ENCODE assay signal across 39 cellular contexts in the genomic region with DNA sequence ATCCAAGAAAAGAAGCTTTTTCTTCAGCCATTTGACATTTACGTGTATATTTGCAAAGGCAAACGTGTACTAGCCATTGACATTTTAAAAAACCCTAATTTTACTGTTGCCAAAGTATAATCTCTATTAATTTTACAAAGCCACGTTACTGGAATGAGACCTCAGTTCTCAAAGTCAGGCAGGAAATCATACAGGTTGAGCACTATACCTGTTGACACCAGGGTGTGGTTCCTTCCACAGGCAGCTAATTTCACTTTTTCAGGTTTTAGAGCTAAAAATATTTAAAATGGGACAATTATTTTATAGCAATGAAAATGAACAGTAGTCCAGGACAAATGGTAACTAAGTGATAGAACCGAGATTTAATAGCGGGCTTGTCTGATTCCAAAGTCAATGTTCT. TPM values are rescaled to one million over a fixed set of nuclear protein-coding genes. Genes with fewer than 3 reads are reported as not detected.
"Had no signal": no experiment of that assay in that cellular context is flagged by ENCODE, and none has a peak within 500 bp of the region (broad histone marks: within the 10 kb centered on the region; RNA-seq: fewer than 3 reads in every experiment).

No MANE protein-coding gene starts in this region.

- H3K9ac ChIP-seq: KMS-11 had no signal

- DNase-seq: Karpas-422, Kasumi-1, MG63, MM.1S, MV-4-11, NCI-H1048, NCI-H1092, NCI-H1092 treated with DMSO at 0.1 percent for 48 hours, NCI-H1105, NCI-H1105 treated with DMSO at 0.1 percent for 48 hours, NCI-H1417, NCI-H1417 treated with DMSO at 0.1 percent for 48 hours, NCI-H1436, NCI-H1436 treated with DMSO at 0.1 percent for 48 hours, NCI-H146, NCI-H1694, NCI-H1694 treated with DMSO at 0.1 percent for 48 hours, NCI-H187, NCI-H187 treated with DMSO at 0.1 percent for 48 hours, NCI-H1930, NCI-H2029, NCI-H2029 treated with DMSO at 0.1 percent for 48 hours, NCI-H2081, NCI-H2081 treated with DMSO at 0.1 percent for 48 hours, NCI-H2107, NCI-H2171, NCI-H2171 treated with DMSO at 0.1 percent for 48 hours, NCI-H2227 treated with DMSO at 0.1 percent for 48 hours, NCI-H226, NCI-H446, NCI-H446 treated with DMSO at 0.1 percent for 48 hours, NCI-H510A, NCI-H510A treated with DMSO at 0.1 percent for 48 hours, NCI-H524 had no signal

- H3K27me3 ChIP-seq: MG63 had no signal

- H3K4me2 ChIP-seq: KMS-11 had no signal

- H3K9me3 ChIP-seq: MG63 had no signal

- H3K36me3 ChIP-seq: MG63 had no signal

- H3K4me3 ChIP-seq: MG63 had no signal

- H3K27ac ChIP-seq: KMS-11 had no signal

RNA-seq across cellular contexts. Expression of a gene that starts 31.6 kb away (rescaled TPM):
- total RNA-seq: LHCN-M2, M059J, MCF 10A, NCI-H460 had no signal
